Comparison of ENCODE assay signal across 1 cellular context in the genomic region with DNA sequence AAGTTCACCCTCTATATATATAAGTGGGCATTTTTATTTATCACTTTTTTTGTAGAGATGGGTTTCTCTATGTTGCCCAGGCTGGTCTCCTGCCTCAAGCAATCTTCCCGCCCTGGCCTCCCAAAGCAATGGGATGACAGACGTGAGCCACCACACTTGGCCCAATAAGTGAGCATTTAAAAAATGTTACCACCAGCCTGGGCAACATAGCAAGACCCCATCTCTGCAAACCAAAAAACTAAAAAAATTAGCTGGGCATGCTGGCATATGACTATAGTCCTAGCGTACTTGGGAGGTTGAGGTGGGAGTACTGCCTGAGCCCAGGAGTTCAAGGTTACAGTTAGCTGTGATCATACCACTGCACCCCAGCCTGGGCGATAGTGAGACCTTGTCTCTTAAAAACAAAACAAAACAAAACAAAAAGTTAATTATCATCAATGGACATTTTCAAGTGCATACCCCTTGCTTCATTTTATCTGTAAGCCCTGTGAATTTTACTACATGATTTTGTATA.
TF ChIP-seq lines count a peak whose summit lies in the region.

No MANE protein-coding gene starts in this region.

TF ChIP-seq in K562, 482 proteins besides CTCF, POLR2A, EP300 and RAD21:
- TF ChIP-seq RBM25 (IDR thresholded peaks at IDR 0.05; ENCODE audit: low read depth, low read length, severe bottlenecking) (peak; percentile 55), RBM17 (IDR thresholded peaks at IDR 0.05; ENCODE audit: borderline replicate concordance, low read depth, low read length) (no peak), ZNF121 (CRISPR knock-in tag; conservative IDR thresholded peaks at IDR 0.05) (peak; percentile 91)
